In genomic region chr16:31458835-31459721, GRCh38 we compare ENCODE assay signal across 8 cellular contexts. TPM values are rescaled to one million over a fixed set of nuclear protein-coding genes. Genes with fewer than 3 reads are reported as not detected.
DNase-seq lines count a peak whose midpoint lies in the region; ATAC-seq and TF ChIP-seq lines count a peak whose summit lies in the region.

ARMC5 (plus strand) TSS chr16:31459501; CDS start chr16:31459525, 24 bp downstream.

- H2AFZ ChIP-seq in PC-3 (ENCODE audit: low read length) = peak within 1 kb of the TSS; percentile 91

- TSS peak; percentile 49 for BruUV-seq in PC-3 (replicated peaks; lab: Mats Ljungman, UMichigan)

- no peaks in the 10 kb centered on the region for H3K27me3 ChIP-seq in PC-3 (ENCODE audit: low read length)
- no peaks in the 10 kb centered on the region for H3K27me3 ChIP-seq in mucosa of stomach (ENCODE audit: control insufficient read depth, insufficient read depth, low read length)

- H3K9ac ChIP-seq in PC-3 (ENCODE audit: low read length) (peak within 1 kb of the TSS; percentile 96), mucosa of stomach (ENCODE audit: low read length) (peak within 1 kb of the TSS; percentile 89)

- POLR2A ChIA-PET in PC-3 (lab: Charles Lee; ENCODE audit: unreplicated experiment) = no interaction called here

- CTCF ChIA-PET in PC-3 (lab: Charles Lee) = no interaction called here

- no peak; the same call in 1 of the 2 replicates for TF ChIP-seq CTCF in PC-3 (conservative IDR thresholded peaks at IDR 0.05; ENCODE audit: low read depth, low read length)
- TF ChIP-seq CTCF in epithelial cell of proximal tubule (conservative IDR thresholded peaks at IDR 0.05; ENCODE audit: low read depth, low read length) = peak; percentile 49

- no peaks in the 10 kb centered on the region for H4K20me1 ChIP-seq in PC-3 (ENCODE audit: low read length)

- H3F3A ChIP-seq in PC-3 (ENCODE audit: low read length, unreplicated experiment) = no peaks in the 10 kb centered on the region

- peak within 1 kb of the TSS; percentile 94 for H3K27ac ChIP-seq in PC-3 (ENCODE audit: low read length)

- peaks cover 17% of the 10 kb centered on the region; the same call in 1 of the 2 replicates for H3K79me2 ChIP-seq in PC-3 (ENCODE audit: low read length)

- peak; percentile 65 for ATAC-seq in GM21619 (IDR thresholded peaks at IDR 0.05; ENCODE audit: unreplicated experiment)
- peak; percentile 84 for ATAC-seq in PC-3

- DNase-seq in DMS53 treated with DMSO at 0.1 percent for 48 hours (lab: John Stamatoyannopoulos, UW; ENCODE audit: unreplicated experiment) (peak; percentile 88), PC-3 (peak; percentile 90), epithelial cell of proximal tubule (ENCODE audit: low read depth) (peak; percentile 85)
- DNase-seq in Jurkat, Clone E6-1 (ENCODE audit: low read depth, low spot score) = peak; percentile 98
- DNase-seq in activated T-cell treated with anti-CD3 and anti-CD28 coated beads, Interleukin-2, amount 50 U/mL, for 1 hour = peak; percentile 95
- peak; percentile 90 to 93 for DNase-seq in stimulated activated CD8-positive, alpha-beta memory T cell treated with anti-CD3 and anti-CD28 coated beads, Interleukin-7, amount 100 ng/mL, for 1 hour (ENCODE audit: low read depth in 2 of 2)

- no peaks in the 10 kb centered on the region for H3K9me2 ChIP-seq in PC-3 (replicated peaks; ENCODE audit: low read length)

- H3K9me3 ChIP-seq in PC-3 (ENCODE audit: low read length) = no peaks in the 10 kb centered on the region
- no peaks in the 10 kb centered on the region for H3K9me3 ChIP-seq in mucosa of stomach (ENCODE audit: control insufficient read depth, low read length)

- H3K4me3 ChIP-seq in Jurkat, Clone E6-1 (ENCODE audit: low read length) = peak within 1 kb of the TSS; percentile 93
- peak within 1 kb of the TSS; percentile 77 for H3K4me3 ChIP-seq in PC-3 (ENCODE audit: low read length)
- H3K4me3 ChIP-seq in epithelial cell of proximal tubule (ENCODE audit: low read depth, low read length) = peak within 1 kb of the TSS; percentile 93
- H3K4me3 ChIP-seq in mucosa of stomach (ENCODE audit: low read length) = peak within 1 kb of the TSS; percentile 81

- H3K36me3 ChIP-seq in PC-3 (ENCODE audit: low read depth, low read length) (no peaks in the 10 kb centered on the region), mucosa of stomach (ENCODE audit: control insufficient read depth, insufficient read depth, low read length) (no peaks in the 10 kb centered on the region)

- intact Hi-C loops in PC-3 (cut with micrococcal nuclease) = loop anchor here (2.0 to 10.0 kb wide), 3 partner anchors 238 to 387 kb away; partner anchors contain the start of genes PYCARD, ZNF646 and ZNF668

- peak within 1 kb of the TSS; percentile 91 for H3K4me2 ChIP-seq in PC-3 (ENCODE audit: low read length)

- H3K4me1 ChIP-seq in PC-3 (ENCODE audit: insufficient read depth, low read length) (peaks cover 13% of the 10 kb centered on the region), mucosa of stomach (ENCODE audit: control insufficient read depth, insufficient read depth, low read length) (peaks cover 24% of the 10 kb centered on the region)

RNA-seq across cellular contexts. Expression of gene ARMC5, which starts in this region (rescaled TPM):
- 8.5 TPM for polyA plus RNA-seq in Jurkat, Clone E6-1 (2012; ENCODE audit: insufficient read depth, insufficient read length)
- total RNA-seq in PC-3 (2014; rRNA removed) (5.4 and 5.8 TPM in 2 replicates), epithelial cell of proximal tubule (9.2 and 10.3 TPM in 2 replicates)

Comparison
In these comparisons a context has a peak if more than half of its experiments do, and no peak if none do; other contexts are left out.
1. Peak in every context shown above with its lines: DNase-seq, ATAC-seq, H3K4me3 ChIP-seq and H3K27ac ChIP-seq.